Comparison of ENCODE assay signal across 20 cellular contexts in the genomic region with DNA sequence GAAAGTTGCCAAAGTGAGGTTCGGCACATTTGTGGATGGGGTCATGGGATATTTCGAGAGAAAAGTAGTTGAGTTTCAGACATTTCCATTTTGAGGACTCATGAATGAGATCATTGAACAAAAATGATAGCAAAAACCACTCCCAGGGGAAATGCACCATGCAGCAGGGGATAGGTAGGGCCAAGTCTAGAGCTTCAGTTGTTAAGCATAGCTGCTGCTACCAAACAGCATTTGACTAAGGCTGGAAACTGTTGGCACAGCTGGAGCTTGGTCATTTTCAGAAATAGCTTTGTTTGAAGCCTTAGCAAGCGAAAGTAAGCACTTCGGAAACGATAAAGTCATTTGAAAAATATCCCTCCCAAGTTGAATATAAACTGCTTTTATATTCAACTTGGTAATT.
"Had no signal": no experiment of that assay in that cellular context is flagged by ENCODE, and none has a peak within 500 bp of the region (broad histone marks: within the 10 kb centered on the region; RNA-seq: fewer than 3 reads in every experiment).

No MANE protein-coding gene starts in this region.

- FAIRE-seq: endothelial cell of umbilical vein had no signal

- H3K4me3 ChIP-seq: colonic mucosa, heart left ventricle, spleen, testis, tibial nerve had no signal

- H3K27ac ChIP-seq: colonic mucosa, heart left ventricle, neutrophil, spleen, testis, tibial nerve had no signal

- DNase-seq: colonic mucosa; effector CD4-positive, alpha-beta T cell; endodermal cell; erythroblast; foreskin melanocyte; heart left ventricle; hypothalamus; islet precursor cell; mammary epithelial cell; naive thymus-derived CD4-positive, alpha-beta T cell; nephron progenitor cell; spleen; stimulated activated CD4-positive, alpha-beta T cell treated with anti-CD3 and anti-CD28 coated beads, Interleukin-2, amount 100 ng/mL, for 24 hours; stimulated activated CD4-positive, alpha-beta T cell treated with anti-CD3 and anti-CD28 coated beads, Interleukin-4, amount 100 ng/mL, for 4 hours; stimulated activated naive B cell treated with anti-CD40 and anti-IgM and Interleukin-4, amounts not matched to agents 10 μg/mL and 1 μg/mL and 100 μg/mL, for 72 hours; stimulated activated naive CD8-positive, alpha-beta T cell treated with anti-CD3 and anti-CD28 coated beads, Interleukin-15, amount 100 ng/mL, for 72 hours; testis had no signal
